Comparison of ENCODE assay signal across 1 cellular context in the genomic region with DNA sequence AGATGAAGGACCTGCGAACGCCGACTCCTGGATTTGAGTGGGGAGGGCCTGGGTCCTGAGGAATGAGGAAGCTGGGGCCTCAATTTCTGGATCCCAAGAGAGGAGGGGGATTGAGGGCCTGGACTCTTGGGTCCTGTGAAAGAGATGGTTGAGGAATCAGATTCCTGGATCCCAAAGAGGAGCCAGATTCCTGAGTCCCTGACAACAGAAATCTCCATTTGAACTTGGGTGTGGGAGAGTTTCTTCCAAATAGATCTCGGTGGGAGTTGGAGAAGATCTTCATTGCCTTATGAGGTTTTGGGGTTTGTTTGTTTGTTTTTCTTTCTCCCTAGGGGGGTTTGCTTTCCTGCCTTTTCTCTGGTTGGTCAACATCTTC.
TF ChIP-seq lines count a peak whose summit lies in the region.

No MANE protein-coding gene starts in this region.

TF ChIP-seq in WTC11, 78 proteins besides CTCF, POLR2A, EP300 and RAD21 (continued from another document):
- TF ChIP-seq, protein P1, sequence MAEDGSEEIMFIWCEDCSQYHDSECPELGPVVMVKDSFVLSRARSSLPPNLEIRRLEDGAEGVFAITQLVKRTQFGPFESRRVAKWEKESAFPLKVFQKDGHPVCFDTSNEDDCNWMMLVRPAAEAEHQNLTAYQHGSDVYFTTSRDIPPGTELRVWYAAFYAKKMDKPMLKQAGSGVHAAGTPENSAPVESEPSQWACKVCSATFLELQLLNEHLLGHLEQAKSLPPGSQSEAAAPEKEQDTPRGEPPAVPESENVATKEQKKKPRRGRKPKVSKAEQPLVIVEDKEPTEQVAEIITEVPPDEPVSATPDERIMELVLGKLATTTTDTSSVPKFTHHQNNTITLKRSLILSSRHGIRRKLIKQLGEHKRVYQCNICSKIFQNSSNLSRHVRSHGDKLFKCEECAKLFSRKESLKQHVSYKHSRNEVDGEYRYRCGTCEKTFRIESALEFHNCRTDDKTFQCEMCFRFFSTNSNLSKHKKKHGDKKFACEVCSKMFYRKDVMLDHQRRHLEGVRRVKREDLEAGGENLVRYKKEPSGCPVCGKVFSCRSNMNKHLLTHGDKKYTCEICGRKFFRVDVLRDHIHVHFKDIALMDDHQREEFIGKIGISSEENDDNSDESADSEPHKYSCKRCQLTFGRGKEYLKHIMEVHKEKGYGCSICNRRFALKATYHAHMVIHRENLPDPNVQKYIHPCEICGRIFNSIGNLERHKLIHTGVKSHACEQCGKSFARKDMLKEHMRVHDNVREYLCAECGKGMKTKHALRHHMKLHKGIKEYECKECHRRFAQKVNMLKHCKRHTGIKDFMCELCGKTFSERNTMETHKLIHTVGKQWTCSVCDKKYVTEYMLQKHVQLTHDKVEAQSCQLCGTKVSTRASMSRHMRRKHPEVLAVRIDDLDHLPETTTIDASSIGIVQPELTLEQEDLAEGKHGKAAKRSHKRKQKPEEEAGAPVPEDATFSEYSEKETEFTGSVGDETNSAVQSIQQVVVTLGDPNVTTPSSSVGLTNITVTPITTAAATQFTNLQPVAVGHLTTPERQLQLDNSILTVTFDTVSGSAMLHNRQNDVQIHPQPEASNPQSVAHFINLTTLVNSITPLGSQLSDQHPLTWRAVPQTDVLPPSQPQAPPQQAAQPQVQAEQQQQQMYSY (CRISPR knock-in tag; IDR thresholded peaks at IDR 0.05), result no peak
- TF ChIP-seq, protein P2, sequence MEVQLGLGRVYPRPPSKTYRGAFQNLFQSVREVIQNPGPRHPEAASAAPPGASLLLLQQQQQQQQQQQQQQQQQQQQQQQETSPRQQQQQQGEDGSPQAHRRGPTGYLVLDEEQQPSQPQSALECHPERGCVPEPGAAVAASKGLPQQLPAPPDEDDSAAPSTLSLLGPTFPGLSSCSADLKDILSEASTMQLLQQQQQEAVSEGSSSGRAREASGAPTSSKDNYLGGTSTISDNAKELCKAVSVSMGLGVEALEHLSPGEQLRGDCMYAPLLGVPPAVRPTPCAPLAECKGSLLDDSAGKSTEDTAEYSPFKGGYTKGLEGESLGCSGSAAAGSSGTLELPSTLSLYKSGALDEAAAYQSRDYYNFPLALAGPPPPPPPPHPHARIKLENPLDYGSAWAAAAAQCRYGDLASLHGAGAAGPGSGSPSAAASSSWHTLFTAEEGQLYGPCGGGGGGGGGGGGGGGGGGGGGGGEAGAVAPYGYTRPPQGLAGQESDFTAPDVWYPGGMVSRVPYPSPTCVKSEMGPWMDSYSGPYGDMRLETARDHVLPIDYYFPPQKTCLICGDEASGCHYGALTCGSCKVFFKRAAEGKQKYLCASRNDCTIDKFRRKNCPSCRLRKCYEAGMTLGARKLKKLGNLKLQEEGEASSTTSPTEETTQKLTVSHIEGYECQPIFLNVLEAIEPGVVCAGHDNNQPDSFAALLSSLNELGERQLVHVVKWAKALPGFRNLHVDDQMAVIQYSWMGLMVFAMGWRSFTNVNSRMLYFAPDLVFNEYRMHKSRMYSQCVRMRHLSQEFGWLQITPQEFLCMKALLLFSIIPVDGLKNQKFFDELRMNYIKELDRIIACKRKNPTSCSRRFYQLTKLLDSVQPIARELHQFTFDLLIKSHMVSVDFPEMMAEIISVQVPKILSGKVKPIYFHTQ (CRISPR knock-in tag; IDR thresholded peaks at IDR 0.05), result no peak
- TF ChIP-seq ZNF219 (CRISPR knock-in tag; IDR thresholded peaks at IDR 0.05; ENCODE audit: borderline replicate concordance), result no peak
- no peak for TF ChIP-seq GTF2I (CRISPR knock-in tag; conservative IDR thresholded peaks at IDR 0.05)
- TF ChIP-seq, protein P3, sequence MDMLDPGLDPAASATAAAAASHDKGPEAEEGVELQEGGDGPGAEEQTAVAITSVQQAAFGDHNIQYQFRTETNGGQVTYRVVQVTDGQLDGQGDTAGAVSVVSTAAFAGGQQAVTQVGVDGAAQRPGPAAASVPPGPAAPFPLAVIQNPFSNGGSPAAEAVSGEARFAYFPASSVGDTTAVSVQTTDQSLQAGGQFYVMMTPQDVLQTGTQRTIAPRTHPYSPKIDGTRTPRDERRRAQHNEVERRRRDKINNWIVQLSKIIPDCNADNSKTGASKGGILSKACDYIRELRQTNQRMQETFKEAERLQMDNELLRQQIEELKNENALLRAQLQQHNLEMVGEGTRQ (CRISPR knock-in tag; IDR thresholded peaks at IDR 0.05), result no peak
- no peak for TF ChIP-seq KAT7 (CRISPR knock-in tag; IDR thresholded peaks at IDR 0.05; ENCODE audit: borderline replicate concordance)
- TF ChIP-seq JAZF1 (CRISPR knock-in tag; IDR thresholded peaks at IDR 0.05), result no peak
- TF ChIP-seq TCF7 (CRISPR knock-in tag; IDR thresholded peaks at IDR 0.05; ENCODE audit: low read depth), result no peak
